18 cellular contexts compared by ENCODE assay signal in genomic region chr6:78324213-78324612, GRCh38.
DNase-seq lines count a peak whose midpoint lies in the region; ATAC-seq and TF ChIP-seq lines count a peak whose summit lies in the region.
"Had no signal": no experiment of that assay in that cellular context is flagged by ENCODE, and none has a peak within 500 bp of the region (broad histone marks: within the 10 kb centered on the region; RNA-seq: fewer than 3 reads in every experiment).

No MANE protein-coding gene starts in this region.

- H3K4me3 ChIP-seq in adipocyte (ENCODE audit: low read length), result no peak overlapping the region
- no peak overlapping the region for H3K4me3 ChIP-seq in epithelial cell of esophagus (ENCODE audit: low read length)
- H3K4me3 ChIP-seq: BLaER1 treated with 17β-estradiol and CSF1 and Interleukin-3, amounts not matched to agents 10 nM and 100 nM had no signal

- no peaks in the 10 kb centered on the region for H3K9me3 ChIP-seq in adipocyte (ENCODE audit: control insufficient read depth, low read length)
- H3K9me3 ChIP-seq: BLaER1 treated with 17β-estradiol and CSF1 and Interleukin-3, amounts not matched to agents 10 nM and 100 nM had no signal

- DNase-seq in M059J (ENCODE audit: low read depth), result peak; percentile 15
- DNase-seq in adipocyte (ENCODE audit: low read depth), result peak; percentile 42
- DNase-seq in epithelial cell of esophagus (ENCODE audit: low read depth), result peak; percentile 80
- DNase-seq in non-pigmented ciliary epithelial cell (ENCODE audit: low read depth), result peak; percentile 19
- no peak for DNase-seq in activated T-helper 1 cell treated with anti-CD3 and anti-CD28 coated beads, Interleukin-12 subunit alpha, Interleukin-12 subunit beta, Interleukin-2, Interleukin-4 antibody, amounts not matched to agents 30 ng/mL and 10 ng/mL and 1 ng/mL, durations not matched to agents 14 hours and 24 hours and 36 hours (ENCODE audit: low spot score)
- DNase-seq: CD8-positive, alpha-beta T cell; GOT3; MM.1S; NCI-H187; NCI-H226; NCI-H524; RPMI8226; SIG-M5 had no signal

- H3K9ac ChIP-seq in adipocyte (ENCODE audit: low read length), result no peak overlapping the region
- H3K9ac ChIP-seq: BLaER1 treated with 17β-estradiol and CSF1 and Interleukin-3, amounts not matched to agents 10 nM and 100 nM; KMS-11 had no signal

- H3K4me1 ChIP-seq in adipocyte (ENCODE audit: control insufficient read depth, insufficient read depth, low read length), result no peaks in the 10 kb centered on the region
- H3K4me1 ChIP-seq: BLaER1 treated with 17β-estradiol and CSF1 and Interleukin-3, amounts not matched to agents 10 nM and 100 nM had no signal

- H3K36me3 Mint-ChIP-seq in activated T-helper 1 cell treated with anti-CD3 and anti-CD28 coated beads, Interleukin-12 subunit alpha, Interleukin-12 subunit beta, Interleukin-2, Interleukin-4 antibody, amounts not matched to agents 30 ng/mL and 10 ng/mL and 1 ng/mL, durations not matched to agents 14 hours and 24 hours and 36 hours (ENCODE audit: low read depth), result no peaks in the 10 kb centered on the region
- H3K36me3 Mint-ChIP-seq: CD8-positive, alpha-beta T cell had no signal

- no peaks in the 10 kb centered on the region for H3K4me1 Mint-ChIP-seq in activated T-helper 1 cell treated with anti-CD3 and anti-CD28 coated beads, Interleukin-12 subunit alpha, Interleukin-12 subunit beta, Interleukin-2, Interleukin-4 antibody, amounts not matched to agents 30 ng/mL and 10 ng/mL and 1 ng/mL, durations not matched to agents 14 hours and 24 hours and 36 hours (ENCODE audit: low read depth)

- H3K36me3 ChIP-seq in adipocyte (ENCODE audit: control insufficient read depth, insufficient read depth, low read length, severe bottlenecking), result no peaks in the 10 kb centered on the region
- H3K36me3 ChIP-seq: BLaER1 treated with 17β-estradiol and CSF1 and Interleukin-3, amounts not matched to agents 10 nM and 100 nM had no signal

- intact Hi-C loops in activated T-helper 1 cell treated with anti-CD3 and anti-CD28 coated beads, Interleukin-12 subunit alpha, Interleukin-12 subunit beta, Interleukin-2, Interleukin-4 antibody, amounts not matched to agents 30 ng/mL and 10 ng/mL and 1 ng/mL, durations not matched to agents 14 hours and 24 hours and 36 hours (cut with micrococcal nuclease), result no loop called here

- H3K4me3 Mint-ChIP-seq in activated T-helper 1 cell treated with anti-CD3 and anti-CD28 coated beads, Interleukin-12 subunit alpha, Interleukin-12 subunit beta, Interleukin-2, Interleukin-4 antibody, amounts not matched to agents 30 ng/mL and 10 ng/mL and 1 ng/mL, durations not matched to agents 14 hours and 24 hours and 36 hours, result no peak overlapping the region
- H3K4me3 Mint-ChIP-seq: CD8-positive, alpha-beta T cell had no signal

- ATAC-seq in GM21723 (IDR thresholded peaks at IDR 0.05; ENCODE audit: unreplicated experiment) (no peak), HG03354 (IDR thresholded peaks at IDR 0.05; ENCODE audit: poor library complexity, severe bottlenecking, unreplicated experiment) (no peak)
- ATAC-seq: CD8-positive, alpha-beta T cell; SK-N-SH treated with all-trans-retinoic acid at 6 μM for 48 hours had no signal

- H3K27ac Mint-ChIP-seq in activated T-helper 1 cell treated with anti-CD3 and anti-CD28 coated beads, Interleukin-12 subunit alpha, Interleukin-12 subunit beta, Interleukin-2, Interleukin-4 antibody, amounts not matched to agents 30 ng/mL and 10 ng/mL and 1 ng/mL, durations not matched to agents 14 hours and 24 hours and 36 hours, result no peak overlapping the region
- H3K27ac Mint-ChIP-seq: CD8-positive, alpha-beta T cell had no signal

- H3K27me3 Mint-ChIP-seq in activated T-helper 1 cell treated with anti-CD3 and anti-CD28 coated beads, Interleukin-12 subunit alpha, Interleukin-12 subunit beta, Interleukin-2, Interleukin-4 antibody, amounts not matched to agents 30 ng/mL and 10 ng/mL and 1 ng/mL, durations not matched to agents 14 hours and 24 hours and 36 hours (ENCODE audit: insufficient read depth), result no peaks in the 10 kb centered on the region

- H3K9me3 Mint-ChIP-seq in activated T-helper 1 cell treated with anti-CD3 and anti-CD28 coated beads, Interleukin-12 subunit alpha, Interleukin-12 subunit beta, Interleukin-2, Interleukin-4 antibody, amounts not matched to agents 30 ng/mL and 10 ng/mL and 1 ng/mL, durations not matched to agents 14 hours and 24 hours and 36 hours, result peaks cover 4% of the 10 kb centered on the region

- TF ChIP-seq CTCF in epithelial cell of esophagus (IDR thresholded peaks at IDR 0.05; ENCODE audit: insufficient read depth, low read depth, low read length, missing control alignments), result no peak

- no peaks in the 10 kb centered on the region for H3K27me3 ChIP-seq in adipocyte (replicated peaks; ENCODE audit: control insufficient read depth, insufficient read depth, low read length)
- H3K27me3 ChIP-seq: BLaER1 treated with 17β-estradiol and CSF1 and Interleukin-3, amounts not matched to agents 10 nM and 100 nM had no signal
